10 cellular contexts compared by ENCODE assay signal in the genomic region with DNA sequence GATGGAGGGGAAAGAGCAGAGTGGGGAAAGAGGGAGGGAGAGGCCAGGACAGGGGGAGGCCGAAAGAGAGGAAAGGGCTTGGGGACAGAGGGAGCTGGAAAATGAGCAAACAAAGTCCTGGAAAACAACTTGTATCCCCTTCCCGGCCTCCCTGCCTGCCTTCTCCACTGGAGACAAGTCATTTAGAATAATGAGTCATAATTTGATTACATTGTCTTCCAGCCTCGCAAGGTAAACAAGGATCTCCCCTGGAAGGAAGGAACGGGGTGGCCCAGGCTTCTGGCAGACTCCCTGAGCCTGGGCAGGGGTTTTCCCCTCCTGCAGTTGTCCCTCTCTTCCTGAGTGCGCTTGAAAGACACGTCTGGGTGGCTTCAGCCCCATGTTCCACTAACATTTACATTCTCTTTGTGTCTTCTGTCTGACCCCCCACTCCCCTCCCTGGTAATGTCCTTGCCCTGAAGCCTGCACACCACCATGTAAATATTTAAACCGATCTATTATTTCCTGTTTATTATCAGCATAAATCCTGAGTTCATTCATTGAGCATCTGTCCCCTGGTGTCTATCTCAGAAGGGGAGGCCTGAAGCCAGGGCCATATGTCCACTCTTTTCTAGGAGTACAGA. TPM values are rescaled to one million over a fixed set of nuclear protein-coding genes. Genes with fewer than 3 reads are reported as not detected.
DNase-seq lines count a peak whose midpoint lies in the region; TF ChIP-seq lines count a peak whose summit lies in the region.
"Had no signal": no experiment of that assay in that cellular context is flagged by ENCODE, and none has a peak within 500 bp of the region (broad histone marks: within the 10 kb centered on the region; RNA-seq: fewer than 3 reads in every experiment).

No MANE protein-coding gene starts in this region.

- peaks cover 31% of the 10 kb centered on the region for H3K27me3 Mint-ChIP-seq in activated T-helper 1 cell treated with anti-CD3 and anti-CD28 coated beads, Interleukin-12 subunit alpha, Interleukin-12 subunit beta, Interleukin-2, Interleukin-4 antibody, amounts not matched to agents 30 ng/mL and 10 ng/mL and 1 ng/mL, durations not matched to agents 14 hours and 24 hours and 36 hours (ENCODE audit: insufficient read depth)

- DNase-seq in Peyer's patch (peak in 2 of 3 donors; percentile 68 to 69), glomerular visceral epithelial cell (ENCODE audit: extremely low spot score) (peak; percentile 31), AG20443 (ENCODE audit: low spot score) (no peak), activated gamma-delta T cell (lab: John Stamatoyannopoulos, UW) (no peak)
- DNase-seq in activated T-helper 1 cell treated with anti-CD3 and anti-CD28 coated beads, Interleukin-12 subunit alpha, Interleukin-12 subunit beta, Interleukin-2, Interleukin-4 antibody, amounts not matched to agents 30 ng/mL and 10 ng/mL and 1 ng/mL, durations not matched to agents 14 hours and 24 hours and 36 hours (ENCODE audit: low spot score) = no peak
- DNase-seq: activated CD4-positive, alpha-beta T cell treated with anti-CD3 and anti-CD28 coated beads for 36 hours; caudate nucleus had no signal

- no peak overlapping the region for H3K4me3 ChIP-seq in HUES48 (ENCODE audit: low read depth, low read length)
- H3K4me3 ChIP-seq in Peyer's patch = no peak overlapping the region
- H3K4me3 ChIP-seq in skeletal muscle satellite cell (ENCODE audit: low read length) = no peak overlapping the region

- H3K9me3 ChIP-seq in HUES48 (ENCODE audit: control insufficient read depth, insufficient read depth, low read length) (no peaks in the 10 kb centered on the region), Peyer's patch (no peaks in the 10 kb centered on the region), skeletal muscle satellite cell (replicated peaks; ENCODE audit: low read length) (no peaks in the 10 kb centered on the region)

- no peaks in the 10 kb centered on the region for H3K36me3 Mint-ChIP-seq in activated T-helper 1 cell treated with anti-CD3 and anti-CD28 coated beads, Interleukin-12 subunit alpha, Interleukin-12 subunit beta, Interleukin-2, Interleukin-4 antibody, amounts not matched to agents 30 ng/mL and 10 ng/mL and 1 ng/mL, durations not matched to agents 14 hours and 24 hours and 36 hours (ENCODE audit: low read depth)

- intact Hi-C loops in activated T-helper 1 cell treated with anti-CD3 and anti-CD28 coated beads, Interleukin-12 subunit alpha, Interleukin-12 subunit beta, Interleukin-2, Interleukin-4 antibody, amounts not matched to agents 30 ng/mL and 10 ng/mL and 1 ng/mL, durations not matched to agents 14 hours and 24 hours and 36 hours (cut with micrococcal nuclease) = no loop called here

- TF ChIP-seq POLR2A in Peyer's patch (IDR thresholded peaks at IDR 0.05) = no peak

- H3K4me1 Mint-ChIP-seq in activated T-helper 1 cell treated with anti-CD3 and anti-CD28 coated beads, Interleukin-12 subunit alpha, Interleukin-12 subunit beta, Interleukin-2, Interleukin-4 antibody, amounts not matched to agents 30 ng/mL and 10 ng/mL and 1 ng/mL, durations not matched to agents 14 hours and 24 hours and 36 hours (ENCODE audit: low read depth) = peaks cover 4% of the 10 kb centered on the region

- TF ChIP-seq CTCF in Peyer's patch (IDR thresholded peaks at IDR 0.05) = peak in 1 of 6 experiments; percentile 3

- H3K27me3 ChIP-seq in HUES48 (ENCODE audit: control insufficient read depth, insufficient read depth, low read length) (no peaks in the 10 kb centered on the region), Peyer's patch (no peaks in the 10 kb centered on the region), skeletal muscle satellite cell (ENCODE audit: control insufficient read depth, insufficient read depth, low read length) (no peaks in the 10 kb centered on the region)

- H3K9ac ChIP-seq in HUES48 (ENCODE audit: low read depth, low read length) (no peak overlapping the region), skeletal muscle satellite cell (ENCODE audit: low read depth, low read length) (no peak overlapping the region)

- H3K36me3 ChIP-seq in HUES48 (ENCODE audit: control insufficient read depth, insufficient read depth, low read length) (no peaks in the 10 kb centered on the region), Peyer's patch (no peaks in the 10 kb centered on the region), skeletal muscle satellite cell (ENCODE audit: insufficient read depth, low read length) (no peaks in the 10 kb centered on the region)

- H3K27ac Mint-ChIP-seq in activated T-helper 1 cell treated with anti-CD3 and anti-CD28 coated beads, Interleukin-12 subunit alpha, Interleukin-12 subunit beta, Interleukin-2, Interleukin-4 antibody, amounts not matched to agents 30 ng/mL and 10 ng/mL and 1 ng/mL, durations not matched to agents 14 hours and 24 hours and 36 hours = no peak overlapping the region
- H3K27ac Mint-ChIP-seq: activated CD4-positive, alpha-beta T cell treated with anti-CD3 and anti-CD28 coated beads for 36 hours had no signal

- H3K9me3 Mint-ChIP-seq in activated T-helper 1 cell treated with anti-CD3 and anti-CD28 coated beads, Interleukin-12 subunit alpha, Interleukin-12 subunit beta, Interleukin-2, Interleukin-4 antibody, amounts not matched to agents 30 ng/mL and 10 ng/mL and 1 ng/mL, durations not matched to agents 14 hours and 24 hours and 36 hours = no peaks in the 10 kb centered on the region

- H3K27ac ChIP-seq in HUES48 (ENCODE audit: low read depth, low read length) = peak overlapping the region; percentile 83
- peak overlapping the region in 3 of 4 donors; percentile 55 to 74 (median 72) for H3K27ac ChIP-seq in Peyer's patch

- H3K4me3 Mint-ChIP-seq in activated T-helper 1 cell treated with anti-CD3 and anti-CD28 coated beads, Interleukin-12 subunit alpha, Interleukin-12 subunit beta, Interleukin-2, Interleukin-4 antibody, amounts not matched to agents 30 ng/mL and 10 ng/mL and 1 ng/mL, durations not matched to agents 14 hours and 24 hours and 36 hours = no peak overlapping the region
- H3K4me3 Mint-ChIP-seq: activated CD4-positive, alpha-beta T cell treated with anti-CD3 and anti-CD28 coated beads for 36 hours had no signal

- peaks cover 58% of the 10 kb centered on the region for H3K4me1 ChIP-seq in HUES48 (ENCODE audit: control insufficient read depth, insufficient read depth, low read length)
- peaks cover 0 to 65% (median 2%) of the 10 kb centered on the region in 4 donors for H3K4me1 ChIP-seq in Peyer's patch
- H3K4me1 ChIP-seq in skeletal muscle satellite cell (ENCODE audit: control insufficient read depth, insufficient read depth, low read length) = peaks cover 34% of the 10 kb centered on the region

- peak overlapping the region; percentile 1 for H3K4me2 ChIP-seq in skeletal muscle satellite cell (ENCODE audit: low read length)

RNA-seq across cellular contexts. Expression of a gene that starts 12.1 kb away (rescaled TPM):
- total RNA-seq in Peyer's patch = 10 to 100 TPM; 41.1 to 64.4 (median 52.4) TPM
- total RNA-seq in skeletal muscle satellite cell (2012; rRNA removed) = 33.0 and 39.1 TPM in 2 replicates
- 55.0 and 55.9 TPM in 2 replicates for total RNA-seq in activated T-helper 1 cell treated with anti-CD3 and anti-CD28 coated beads, Interleukin-12 subunit alpha, Interleukin-12 subunit beta, Interleukin-2, Interleukin-4 antibody, amounts not matched to agents 30 ng/mL and 10 ng/mL and 1 ng/mL, durations not matched to agents 14 hours and 24 hours and 36 hours

RNA-seq across cellular contexts. Expression of a gene that starts 54.8 kb away (rescaled TPM):
- total RNA-seq in Peyer's patch = 1 to 10 TPM in 1 of 4 donors, not detected in 3; 1.7 TPM
- total RNA-seq in skeletal muscle satellite cell (2012; rRNA removed) = 0.25 and 0.66 TPM in 2 replicates
- not detected in 2 replicates for total RNA-seq in activated T-helper 1 cell treated with anti-CD3 and anti-CD28 coated beads, Interleukin-12 subunit alpha, Interleukin-12 subunit beta, Interleukin-2, Interleukin-4 antibody, amounts not matched to agents 30 ng/mL and 10 ng/mL and 1 ng/mL, durations not matched to agents 14 hours and 24 hours and 36 hours
- total RNA-seq: activated CD4-positive, alpha-beta T cell treated with anti-CD3 and anti-CD28 coated beads for 36 hours; mesenteric fat pad had no signal

Comparison
In these comparisons a context has a peak if more than half of its experiments do, and no peak if none do; other contexts are left out.
1. DNase-seq: peak in Peyer's patch (2 of 3) and glomerular visceral epithelial cell (single experiment); none in activated T-helper 1 cell treated with anti-CD3 and anti-CD28 coated beads, Interleukin-12 subunit alpha, Interleukin-12 subunit beta, Interleukin-2, Interleukin-4 antibody, amounts not matched to agents 30 ng/mL and 10 ng/mL and 1 ng/mL, durations not matched to agents 14 hours and 24 hours and 36 hours (single experiment), AG20443 (single experiment) and activated gamma-delta T cell (single experiment).